In the genomic region with DNA sequence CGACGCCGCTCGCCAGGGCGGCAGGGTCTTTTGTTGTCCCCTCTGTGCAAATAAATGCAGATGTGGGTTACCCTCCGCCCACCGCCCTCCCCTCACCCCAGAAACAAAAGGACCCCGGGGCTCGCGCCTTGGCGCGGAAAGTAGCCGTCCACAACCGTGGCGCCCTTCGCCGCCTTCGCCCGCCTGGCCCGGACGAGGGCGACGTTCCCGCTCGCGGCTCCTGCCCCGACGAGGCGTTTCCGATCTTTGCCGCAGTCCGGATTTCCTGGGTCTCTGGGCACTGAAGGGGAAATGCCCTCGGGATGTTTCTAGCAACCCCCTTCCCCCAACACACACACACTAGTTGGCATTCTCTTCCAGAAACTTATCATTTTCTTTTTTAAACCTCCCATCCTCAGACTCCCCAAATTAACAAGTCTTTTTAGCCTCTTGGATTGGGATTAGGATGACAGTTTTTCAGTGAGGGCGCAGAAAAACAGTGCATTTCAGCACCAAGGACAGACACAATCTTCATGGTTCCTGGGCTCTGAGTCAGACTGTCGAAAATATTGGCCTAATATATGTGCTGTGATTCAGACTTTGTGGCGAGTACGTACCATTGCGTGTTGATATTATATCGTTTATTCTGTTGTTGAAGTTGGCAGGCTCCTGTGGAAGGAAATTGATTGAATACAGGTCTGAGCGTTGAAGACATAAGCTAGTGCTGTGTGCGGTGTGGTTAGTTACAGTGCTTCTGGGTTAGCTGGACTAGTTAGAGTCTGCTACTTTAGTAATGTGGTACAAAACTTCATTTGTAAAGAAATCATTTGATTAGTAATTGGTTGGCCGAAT, we compare ENCODE assay signal across 1 cellular context.
A peak's percentile ranks its signal among the peaks of the same experiment; 100 is the strongest.
TF ChIP-seq lines count a peak whose summit lies in the region.

No MANE protein-coding gene starts in this region.

TF ChIP-seq in HepG2, 621 proteins besides CTCF, POLR2A, EP300 and RAD21 (continued from another document and continues in another):
- TF ChIP-seq NCOR1 (IDR thresholded peaks at IDR 0.05; ENCODE audit: borderline replicate concordance, low read length): peak; percentile 23; the same call in 1 of the 2 replicates
- peak; percentile 96 for TF ChIP-seq SAP130 (CRISPR knock-in tag; IDR thresholded peaks at IDR 0.05; ENCODE audit: low read depth)
- no peak; the same call in 1 of the 2 replicates for TF ChIP-seq ZNF430 (CRISPR knock-in tag; IDR thresholded peaks at IDR 0.05)
- peak; percentile 99 for TF ChIP-seq AGO2 (optimal IDR thresholded peaks at IDR 0.05; ENCODE audit: low read depth, low read length)
- TF ChIP-seq NCOA2 (CRISPR knock-in tag; IDR thresholded peaks at IDR 0.05): peak; percentile 30
- TF ChIP-seq ZEB1 (IDR thresholded peaks at IDR 0.05; ENCODE audit: insufficient replicate concordance, low read depth): peak; percentile 31
- peak; percentile 59; the same call in 1 of the 2 replicates for TF ChIP-seq ZNF232 (CRISPR knock-in tag; IDR thresholded peaks at IDR 0.05; ENCODE audit: borderline replicate concordance)
- TF ChIP-seq ATRX (CRISPR knock-in tag; IDR thresholded peaks at IDR 0.05; ENCODE audit: borderline replicate concordance): no peak
- TF ChIP-seq, protein P1, sequence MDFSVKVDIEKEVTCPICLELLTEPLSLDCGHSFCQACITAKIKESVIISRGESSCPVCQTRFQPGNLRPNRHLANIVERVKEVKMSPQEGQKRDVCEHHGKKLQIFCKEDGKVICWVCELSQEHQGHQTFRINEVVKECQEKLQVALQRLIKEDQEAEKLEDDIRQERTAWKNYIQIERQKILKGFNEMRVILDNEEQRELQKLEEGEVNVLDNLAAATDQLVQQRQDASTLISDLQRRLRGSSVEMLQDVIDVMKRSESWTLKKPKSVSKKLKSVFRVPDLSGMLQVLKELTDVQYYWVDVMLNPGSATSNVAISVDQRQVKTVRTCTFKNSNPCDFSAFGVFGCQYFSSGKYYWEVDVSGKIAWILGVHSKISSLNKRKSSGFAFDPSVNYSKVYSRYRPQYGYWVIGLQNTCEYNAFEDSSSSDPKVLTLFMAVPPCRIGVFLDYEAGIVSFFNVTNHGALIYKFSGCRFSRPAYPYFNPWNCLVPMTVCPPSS (IDR thresholded peaks at IDR 0.05): no peak
- TF ChIP-seq ZNF878 (CRISPR knock-in tag; IDR thresholded peaks at IDR 0.05): no peak
- TF ChIP-seq KDM5B (CRISPR knock-in tag; IDR thresholded peaks at IDR 0.05; ENCODE audit: borderline replicate concordance): peak; percentile 63; the same call in 1 of the 2 replicates
- TF ChIP-seq XBP1 (CRISPR knock-in tag; IDR thresholded peaks at IDR 0.05): no peak
- TF ChIP-seq, protein P2, sequence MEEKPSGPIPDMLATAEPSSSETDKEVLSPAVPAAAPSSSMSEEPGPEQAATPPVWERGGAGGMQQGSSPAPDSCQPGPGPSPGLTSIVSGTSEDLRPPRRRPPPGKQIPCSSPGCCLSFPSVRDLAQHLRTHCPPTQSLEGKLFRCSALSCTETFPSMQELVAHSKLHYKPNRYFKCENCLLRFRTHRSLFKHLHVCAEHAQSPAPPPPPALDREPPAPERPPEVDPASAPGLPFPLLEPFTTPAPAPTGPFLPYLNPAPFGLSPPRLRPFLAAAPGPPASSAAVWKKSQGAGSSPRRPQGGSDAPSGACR (CRISPR knock-in tag; IDR thresholded peaks at IDR 0.05): 0 out of 2 replicates have a peak, but pooled peaks have one; percentile 13
- no peak for TF ChIP-seq NR3C1 (CRISPR knock-in tag; IDR thresholded peaks at IDR 0.05)
- TF ChIP-seq, protein P3, sequence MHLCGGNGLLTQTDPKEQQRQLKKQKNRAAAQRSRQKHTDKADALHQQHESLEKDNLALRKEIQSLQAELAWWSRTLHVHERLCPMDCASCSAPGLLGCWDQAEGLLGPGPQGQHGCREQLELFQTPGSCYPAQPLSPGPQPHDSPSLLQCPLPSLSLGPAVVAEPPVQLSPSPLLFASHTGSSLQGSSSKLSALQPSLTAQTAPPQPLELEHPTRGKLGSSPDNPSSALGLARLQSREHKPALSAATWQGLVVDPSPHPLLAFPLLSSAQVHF (CRISPR knock-in tag; IDR thresholded peaks at IDR 0.05): 0 out of 2 replicates have a peak, but pooled peaks have one; percentile 55
- TF ChIP-seq, protein P4, sequence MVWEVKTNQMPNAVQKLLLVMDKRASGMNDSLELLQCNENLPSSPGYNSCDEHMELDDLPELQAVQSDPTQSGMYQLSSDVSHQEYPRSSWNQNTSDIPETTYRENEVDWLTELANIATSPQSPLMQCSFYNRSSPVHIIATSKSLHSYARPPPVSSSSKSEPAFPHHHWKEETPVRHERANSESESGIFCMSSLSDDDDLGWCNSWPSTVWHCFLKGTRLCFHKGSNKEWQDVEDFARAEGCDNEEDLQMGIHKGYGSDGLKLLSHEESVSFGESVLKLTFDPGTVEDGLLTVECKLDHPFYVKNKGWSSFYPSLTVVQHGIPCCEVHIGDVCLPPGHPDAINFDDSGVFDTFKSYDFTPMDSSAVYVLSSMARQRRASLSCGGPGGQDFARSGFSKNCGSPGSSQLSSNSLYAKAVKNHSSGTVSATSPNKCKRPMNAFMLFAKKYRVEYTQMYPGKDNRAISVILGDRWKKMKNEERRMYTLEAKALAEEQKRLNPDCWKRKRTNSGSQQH (CRISPR knock-in tag; IDR thresholded peaks at IDR 0.05; ENCODE audit: low read depth): peak; percentile 94
- TF ChIP-seq, protein P5, sequence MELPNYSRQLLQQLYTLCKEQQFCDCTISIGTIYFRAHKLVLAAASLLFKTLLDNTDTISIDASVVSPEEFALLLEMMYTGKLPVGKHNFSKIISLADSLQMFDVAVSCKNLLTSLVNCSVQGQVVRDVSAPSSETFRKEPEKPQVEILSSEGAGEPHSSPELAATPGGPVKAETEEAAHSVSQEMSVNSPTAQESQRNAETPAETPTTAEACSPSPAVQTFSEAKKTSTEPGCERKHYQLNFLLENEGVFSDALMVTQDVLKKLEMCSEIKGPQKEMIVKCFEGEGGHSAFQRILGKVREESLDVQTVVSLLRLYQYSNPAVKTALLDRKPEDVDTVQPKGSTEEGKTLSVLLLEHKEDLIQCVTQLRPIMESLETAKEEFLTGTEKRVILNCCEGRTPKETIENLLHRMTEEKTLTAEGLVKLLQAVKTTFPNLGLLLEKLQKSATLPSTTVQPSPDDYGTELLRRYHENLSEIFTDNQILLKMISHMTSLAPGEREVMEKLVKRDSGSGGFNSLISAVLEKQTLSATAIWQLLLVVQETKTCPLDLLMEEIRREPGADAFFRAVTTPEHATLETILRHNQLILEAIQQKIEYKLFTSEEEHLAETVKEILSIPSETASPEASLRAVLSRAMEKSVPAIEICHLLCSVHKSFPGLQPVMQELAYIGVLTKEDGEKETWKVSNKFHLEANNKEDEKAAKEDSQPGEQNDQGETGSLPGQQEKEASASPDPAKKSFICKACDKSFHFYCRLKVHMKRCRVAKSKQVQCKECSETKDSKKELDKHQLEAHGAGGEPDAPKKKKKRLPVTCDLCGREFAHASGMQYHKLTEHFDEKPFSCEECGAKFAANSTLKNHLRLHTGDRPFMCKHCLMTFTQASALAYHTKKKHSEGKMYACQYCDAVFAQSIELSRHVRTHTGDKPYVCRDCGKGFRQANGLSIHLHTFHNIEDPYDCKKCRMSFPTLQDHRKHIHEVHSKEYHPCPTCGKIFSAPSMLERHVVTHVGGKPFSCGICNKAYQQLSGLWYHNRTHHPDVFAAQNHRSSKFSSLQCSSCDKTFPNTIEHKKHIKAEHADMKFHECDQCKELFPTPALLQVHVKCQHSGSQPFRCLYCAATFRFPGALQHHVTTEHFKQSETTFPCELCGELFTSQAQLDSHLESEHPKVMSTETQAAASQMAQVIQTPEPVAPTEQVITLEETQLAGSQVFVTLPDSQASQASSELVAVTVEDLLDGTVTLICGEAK (IDR thresholded peaks at IDR 0.05): no peak
- TF ChIP-seq, protein P5 (CRISPR knock-in tag; IDR thresholded peaks at IDR 0.05): no peak; the same call in 1 of the 2 replicates
- TF ChIP-seq, protein P6, sequence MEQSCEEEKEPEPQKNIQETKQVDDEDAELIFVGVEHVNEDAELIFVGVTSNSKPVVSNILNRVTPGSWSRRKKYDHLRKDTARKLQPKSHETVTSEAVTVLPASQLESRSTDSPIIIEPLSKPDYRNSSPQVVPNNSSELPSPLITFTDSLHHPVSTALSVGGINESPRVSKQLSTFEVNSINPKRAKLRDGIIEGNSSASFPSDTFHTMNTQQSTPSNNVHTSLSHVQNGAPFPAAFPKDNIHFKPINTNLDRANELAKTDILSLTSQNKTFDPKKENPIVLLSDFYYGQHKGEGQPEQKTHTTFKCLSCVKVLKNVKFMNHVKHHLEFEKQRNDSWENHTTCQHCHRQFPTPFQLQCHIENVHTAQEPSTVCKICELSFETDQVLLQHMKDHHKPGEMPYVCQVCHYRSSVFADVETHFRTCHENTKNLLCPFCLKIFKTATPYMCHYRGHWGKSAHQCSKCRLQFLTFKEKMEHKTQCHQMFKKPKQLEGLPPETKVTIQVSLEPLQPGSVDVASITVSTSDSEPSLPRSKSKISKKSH (CRISPR knock-in tag; IDR thresholded peaks at IDR 0.05; ENCODE audit: borderline replicate concordance): peak; percentile 21; the same call in 1 of the 2 replicates
- TF ChIP-seq ATF7-NPFF (CRISPR knock-in tag; IDR thresholded peaks at IDR 0.05; ENCODE audit: low read depth): peak; percentile 31; the same call in 1 of the 2 replicates
- TF ChIP-seq ZNF235 (CRISPR knock-in tag; IDR thresholded peaks at IDR 0.05; ENCODE audit: borderline replicate concordance): peak; percentile 32; the same call in 1 of the 2 replicates
- 0 out of 2 replicates have a peak, but pooled peaks have one; percentile 42 for TF ChIP-seq ZFY (CRISPR knock-in tag; IDR thresholded peaks at IDR 0.05)
- peak; percentile 56; the same call in 1 of the 2 replicates for TF ChIP-seq REL (CRISPR knock-in tag; conservative IDR thresholded peaks at IDR 0.05)
- TF ChIP-seq, protein P7, sequence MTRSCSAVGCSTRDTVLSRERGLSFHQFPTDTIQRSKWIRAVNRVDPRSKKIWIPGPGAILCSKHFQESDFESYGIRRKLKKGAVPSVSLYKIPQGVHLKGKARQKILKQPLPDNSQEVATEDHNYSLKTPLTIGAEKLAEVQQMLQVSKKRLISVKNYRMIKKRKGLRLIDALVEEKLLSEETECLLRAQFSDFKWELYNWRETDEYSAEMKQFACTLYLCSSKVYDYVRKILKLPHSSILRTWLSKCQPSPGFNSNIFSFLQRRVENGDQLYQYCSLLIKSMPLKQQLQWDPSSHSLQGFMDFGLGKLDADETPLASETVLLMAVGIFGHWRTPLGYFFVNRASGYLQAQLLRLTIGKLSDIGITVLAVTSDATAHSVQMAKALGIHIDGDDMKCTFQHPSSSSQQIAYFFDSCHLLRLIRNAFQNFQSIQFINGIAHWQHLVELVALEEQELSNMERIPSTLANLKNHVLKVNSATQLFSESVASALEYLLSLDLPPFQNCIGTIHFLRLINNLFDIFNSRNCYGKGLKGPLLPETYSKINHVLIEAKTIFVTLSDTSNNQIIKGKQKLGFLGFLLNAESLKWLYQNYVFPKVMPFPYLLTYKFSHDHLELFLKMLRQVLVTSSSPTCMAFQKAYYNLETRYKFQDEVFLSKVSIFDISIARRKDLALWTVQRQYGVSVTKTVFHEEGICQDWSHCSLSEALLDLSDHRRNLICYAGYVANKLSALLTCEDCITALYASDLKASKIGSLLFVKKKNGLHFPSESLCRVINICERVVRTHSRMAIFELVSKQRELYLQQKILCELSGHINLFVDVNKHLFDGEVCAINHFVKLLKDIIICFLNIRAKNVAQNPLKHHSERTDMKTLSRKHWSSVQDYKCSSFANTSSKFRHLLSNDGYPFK (CRISPR knock-in tag; IDR thresholded peaks at IDR 0.05; ENCODE audit: borderline replicate concordance): no peak; the same call in 1 of the 2 replicates
- peak; percentile 21; the same call in 1 of the 2 replicates for TF ChIP-seq GZF1 (CRISPR knock-in tag; IDR thresholded peaks at IDR 0.05)
- TF ChIP-seq ZNF841 (CRISPR knock-in tag; IDR thresholded peaks at IDR 0.05; ENCODE audit: borderline replicate concordance): peak; percentile 53; the same call in 1 of the 2 replicates
- no peak; the same call in 1 of the 2 replicates for TF ChIP-seq ZNF782 (CRISPR knock-in tag; IDR thresholded peaks at IDR 0.05; ENCODE audit: borderline replicate concordance)
- 0 out of 2 replicates have a peak, but pooled peaks have one; percentile 72 for TF ChIP-seq ZBTB8A (CRISPR knock-in tag; IDR thresholded peaks at IDR 0.05; ENCODE audit: borderline replicate concordance, low read depth)
- TF ChIP-seq, protein P8, sequence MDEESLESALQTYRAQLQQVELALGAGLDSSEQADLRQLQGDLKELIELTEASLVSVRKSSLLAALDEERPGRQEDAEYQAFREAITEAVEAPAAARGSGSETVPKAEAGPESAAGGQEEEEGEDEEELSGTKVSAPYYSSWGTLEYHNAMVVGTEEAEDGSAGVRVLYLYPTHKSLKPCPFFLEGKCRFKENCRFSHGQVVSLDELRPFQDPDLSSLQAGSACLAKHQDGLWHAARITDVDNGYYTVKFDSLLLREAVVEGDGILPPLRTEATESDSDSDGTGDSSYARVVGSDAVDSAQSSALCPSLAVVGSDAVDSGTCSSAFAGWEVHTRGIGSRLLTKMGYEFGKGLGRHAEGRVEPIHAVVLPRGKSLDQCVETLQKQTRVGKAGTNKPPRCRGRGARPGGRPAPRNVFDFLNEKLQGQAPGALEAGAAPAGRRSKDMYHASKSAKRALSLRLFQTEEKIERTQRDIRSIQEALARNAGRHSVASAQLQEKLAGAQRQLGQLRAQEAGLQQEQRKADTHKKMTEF (CRISPR knock-in tag; IDR thresholded peaks at IDR 0.05): 0 out of 2 replicates have a peak, but pooled peaks have one; percentile 23
